24 cellular contexts compared by ENCODE assay signal in genomic region chr4:113607147-113607720, GRCh38.
DNase-seq lines count a peak whose midpoint lies in the region; ATAC-seq, FAIRE-seq and TF ChIP-seq lines count a peak whose summit lies in the region.
"Had no signal": no experiment of that assay in that cellular context is flagged by ENCODE, and none has a peak within 500 bp of the region (broad histone marks: within the 10 kb centered on the region; RNA-seq: fewer than 3 reads in every experiment).

No MANE protein-coding gene starts in this region.

- no peak overlapping the region for H2AFZ ChIP-seq in Karpas-422 (ENCODE audit: low read length)
- H2AFZ ChIP-seq: PC-9 had no signal

- peak overlapping the region; percentile 3 for H3K27ac ChIP-seq in left ventricle myocardium inferior (replicated peaks)
- peak overlapping the region; percentile 57 for H3K27ac ChIP-seq in Karpas-422 (ENCODE audit: low read length)
- no peak overlapping the region for H3K27ac ChIP-seq in kidney (ENCODE audit: low read depth in 2 of 2, low read length in 2 of 2)
- H3K27ac ChIP-seq: C4-2B, pancreas, PC-9, upper lobe of left lung had no signal

- H3K36me3 ChIP-seq in left ventricle myocardium inferior (peaks cover 34% of the 10 kb centered on the region), Karpas-422 (ENCODE audit: insufficient read depth, low read length) (peaks cover 39% of the 10 kb centered on the region), mucosa of descending colon (ENCODE audit: low read depth) (no peaks in the 10 kb centered on the region), kidney (ENCODE audit: control insufficient read depth in 1 of 2, insufficient read depth in 2 of 2, low read length in 2 of 2) (no peaks in the 10 kb centered on the region)
- H3K36me3 ChIP-seq: pancreas, upper lobe of left lung had no signal

- no peaks in the 10 kb centered on the region for H3K27me3 ChIP-seq in left ventricle myocardium inferior (ENCODE audit: low read depth)
- no peaks in the 10 kb centered on the region for H3K27me3 ChIP-seq in Karpas-422 (ENCODE audit: low read length)
- H3K27me3 ChIP-seq: pancreas, upper lobe of left lung had no signal

- H3K9ac ChIP-seq in Karpas-422 (ENCODE audit: low read length): no peak overlapping the region
- no peak overlapping the region for H3K9ac ChIP-seq in kidney (ENCODE audit: low read length in 2 of 2)

- no peaks in the 10 kb centered on the region for H4K20me1 ChIP-seq in Karpas-422 (ENCODE audit: insufficient read depth, low read depth, low read length)

- DNase-seq in left ventricle myocardium inferior (no peak), Right ventricle myocardium inferior (ENCODE audit: missing footprints) (no peak), Karpas-422 (no peak), ecto neural progenitor cell (ENCODE audit: low spot score) (peak; percentile 60), mucosa of descending colon (no peak), kidney (no peak), GDM1 (lab: John Stamatoyannopoulos, UW) (no peak)
- DNase-seq: activated CD4-positive, alpha-beta T cell treated with anti-CD3 and anti-CD28 coated beads for 48 hours; activated CD8-positive, alpha-beta memory T cell treated with anti-CD3 and anti-CD28 coated beads, Interleukin-2, amount 50 U/mL, for 4 hours; activated gamma-delta T cell treated with Interleukin-2 at 50 U/mL for 16 hours; amygdala; GOT3; left cardiac atrium; NCI-H1105 treated with DMSO at 0.1 percent for 48 hours; NCI-H2029 treated with DMSO at 0.1 percent for 48 hours; NCI-H345; pancreas; PC-9; upper lobe of left lung had no signal

- H3K4me1 ChIP-seq in left ventricle myocardium inferior: peaks cover 57% of the 10 kb centered on the region
- H3K4me1 ChIP-seq in Karpas-422 (ENCODE audit: low read length): peaks cover 83% of the 10 kb centered on the region
- no peaks in the 10 kb centered on the region for H3K4me1 ChIP-seq in mucosa of descending colon (ENCODE audit: low read depth)
- no peaks in the 10 kb centered on the region for H3K4me1 ChIP-seq in kidney (ENCODE audit: control insufficient read depth in 1 of 2, insufficient read depth in 1 of 2, low read depth in 1 of 2, low read length in 2 of 2)
- H3K4me1 ChIP-seq: pancreas had no signal

- ATAC-seq in Right ventricle myocardium inferior (no peak), mucosa of descending colon (no peak), GM18907 (IDR thresholded peaks at IDR 0.05; ENCODE audit: unreplicated experiment) (no peak)
- ATAC-seq: left cardiac atrium; natural killer cell treated with Interleukin-12 subunit alpha and Interleukin-12 subunit beta and Interleukin-15 and Interleukin-18, amount 100 ng/mL, for 72 hours; pancreas; sciatic nerve had no signal

- TF ChIP-seq CTCF in left ventricle myocardium inferior (IDR thresholded peaks at IDR 0.05; ENCODE audit: borderline replicate concordance) (no peak), mucosa of descending colon (IDR thresholded peaks at IDR 0.05) (no peak), kidney (IDR thresholded peaks at IDR 0.05; ENCODE audit: borderline replicate concordance, extremely low read depth, insufficient read depth) (no peak)

- H3K9me3 ChIP-seq in left ventricle myocardium inferior (replicated peaks): peaks cover 7% of the 10 kb centered on the region
- H3K9me3 ChIP-seq in Karpas-422 (ENCODE audit: low read length): no peaks in the 10 kb centered on the region
- H3K9me3 ChIP-seq in mucosa of descending colon: peaks cover 1% of the 10 kb centered on the region
- H3K9me3 ChIP-seq in kidney (ENCODE audit: control insufficient read depth in 1 of 2, low read length in 2 of 2): no peaks in the 10 kb centered on the region
- H3K9me3 ChIP-seq: pancreas, upper lobe of left lung had no signal

- no peaks in the 10 kb centered on the region for H3K9me2 ChIP-seq in Karpas-422 (replicated peaks; ENCODE audit: insufficient read depth, low read length)

- no peak overlapping the region for H3K4me3 ChIP-seq in left ventricle myocardium inferior
- H3K4me3 ChIP-seq in Karpas-422 (ENCODE audit: low read length): 0 out of 2 replicates have a peak overlapping the region, but pooled peaks have one; percentile 22
- H3K4me3 ChIP-seq in mucosa of descending colon: no peak overlapping the region
- no peak overlapping the region for H3K4me3 ChIP-seq in kidney (ENCODE audit: low read length in 2 of 2)
- H3K4me3 ChIP-seq: pancreas, PC-9, upper lobe of left lung had no signal

- peak overlapping the region; percentile 17 for H3K4me2 ChIP-seq in Karpas-422 (ENCODE audit: low read depth, low read length, poor library complexity, severe bottlenecking)
- H3K4me2 ChIP-seq: PC-9 had no signal

- intact Hi-C loops in left ventricle myocardium inferior (cut with micrococcal nuclease) (no loop called here), Right ventricle myocardium inferior (cut with DNase I) (no loop called here), mucosa of descending colon (cut with DNase I, micrococcal nuclease) (no loop called here), kidney (cut with DNase I) (no loop called here)

- no peak for FAIRE-seq in kidney (lab: Jason Lieb, UNC)
- FAIRE-seq: pancreas, TTC549 had no signal

- H3K79me2 ChIP-seq in Karpas-422 (ENCODE audit: low read length): peaks cover 91% of the 10 kb centered on the region

Comparison
In these comparisons a context has a peak if more than half of its experiments do, and no peak if none do; other contexts are left out.
1. H3K27ac ChIP-seq: peak in left ventricle myocardium inferior (single experiment) and Karpas-422 (single experiment); none in kidney (0 of 2).